8 cellular contexts compared by ENCODE assay signal in genomic region chr19:8831832-8832131, GRCh38.
DNase-seq lines count a peak whose midpoint lies in the region; ATAC-seq and TF ChIP-seq lines count a peak whose summit lies in the region.

No MANE protein-coding gene starts in this region.

- H3K4me3 ChIP-seq in SK-N-MC (peak overlapping the region; percentile 97), fibroblast of mammary gland (ENCODE audit: control insufficient read depth, low read depth, low read length) (peak overlapping the region; percentile 57), retinal pigment epithelial cell (ENCODE audit: low read length) (peak overlapping the region; percentile 69)

- DNase-seq in NCI-H1092 treated with DMSO at 0.1 percent for 48 hours (lab: John Stamatoyannopoulos, UW) (peak; percentile 26), NCI-H1092 (lab: John Stamatoyannopoulos, UW) (no peak), SK-N-MC (ENCODE audit: low read depth, low spot score) (no peak), fibroblast of mammary gland (ENCODE audit: low read depth) (no peak), retinal pigment epithelial cell (ENCODE audit: low read depth) (no peak), DMS79 treated with DMSO at 0.1 percent for 48 hours (lab: John Stamatoyannopoulos, UW) (no peak), cerebellar nuclear complex (lab: John Stamatoyannopoulos, UW) (no peak)

- peaks cover 6% of the 10 kb centered on the region; the same call in 1 of the 2 replicates for H3K36me3 ChIP-seq in SK-N-MC (ENCODE audit: insufficient read depth, low read length)

- 0 out of 2 replicates have a peak, but pooled peaks cover 2% of the 10 kb centered on the region for H3K9me3 ChIP-seq in SK-N-MC (ENCODE audit: low read depth, low read length)

- H3K27ac ChIP-seq in SK-N-MC = peak overlapping the region; percentile 94

- TF ChIP-seq CTCF in fibroblast of mammary gland (conservative IDR thresholded peaks at IDR 0.05; ENCODE audit: control insufficient read depth, insufficient read depth, low read depth, low read length) = no peak
- no peak for TF ChIP-seq CTCF in retinal pigment epithelial cell (conservative IDR thresholded peaks at IDR 0.05; ENCODE audit: low read depth, low read length)

- ATAC-seq in HG02588 (IDR thresholded peaks at IDR 0.05; ENCODE audit: unreplicated experiment) = peak; percentile 16

- peak overlapping the region; percentile 95 for H3K9ac ChIP-seq in SK-N-MC (ENCODE audit: insufficient read length)
